ENCODE assay signal across 8 cellular contexts in genomic region chr19:10238172-10238783, GRCh38. TPM values are rescaled to one million over a fixed set of nuclear protein-coding genes. Genes with fewer than 3 reads are reported as not detected.
A peak's percentile ranks its signal among the peaks of the same experiment; 100 is the strongest.
DNase-seq lines count a peak whose midpoint lies in the region; ATAC-seq and TF ChIP-seq lines count a peak whose summit lies in the region.

No MANE protein-coding gene starts in this region.

- H3K9ac ChIP-seq in mucosa of rectum (ENCODE audit: low read depth in 1 of 2, low read length in 2 of 2) = peak overlapping the region in 1 of 2 donors; percentile 25

- H3K4me3 ChIP-seq in CD8-positive, alpha-beta T cell (ENCODE audit: low read depth, low read length) = no peak overlapping the region
- H3K4me3 ChIP-seq in body of pancreas (no peak overlapping the region), mucosa of rectum (ENCODE audit: low read length in 2 of 2) (no peak overlapping the region)

- ATAC-seq in CD8-positive, alpha-beta T cell = no peak
- ATAC-seq in body of pancreas (peak; percentile 58), GM19328 (IDR thresholded peaks at IDR 0.05; ENCODE audit: unreplicated experiment) (no peak), HG02623 (IDR thresholded peaks at IDR 0.05; ENCODE audit: unreplicated experiment) (no peak)

- H3K36me3 ChIP-seq in CD8-positive, alpha-beta T cell (ENCODE audit: insufficient read depth, low read length) = no peaks in the 10 kb centered on the region
- H3K36me3 ChIP-seq in body of pancreas (replicated peaks in 1 of 2; ENCODE audit: insufficient read depth in 1 of 2, low read depth in 2 of 2) (no peaks in the 10 kb centered on the region), mucosa of rectum (ENCODE audit: control insufficient read depth in 2 of 2, insufficient read depth in 2 of 2, low read length in 2 of 2) (no peaks in the 10 kb centered on the region)

- H3K4me3 Mint-ChIP-seq in CD8-positive, alpha-beta T cell = no peak overlapping the region

- no peaks in the 10 kb centered on the region for H3K27me3 Mint-ChIP-seq in CD8-positive, alpha-beta T cell (ENCODE audit: low read depth)

- no peak overlapping the region for H3K27ac ChIP-seq in CD8-positive, alpha-beta T cell (ENCODE audit: low read depth, low read length)
- H3K27ac ChIP-seq in body of pancreas = peak overlapping the region in 1 of 4 donors; percentile 52
- H3K27ac ChIP-seq in mucosa of rectum (ENCODE audit: low read depth in 2 of 2, low read length in 2 of 2) = peak overlapping the region; percentile 64 to 67

- no peaks in the 10 kb centered on the region for H3K36me3 Mint-ChIP-seq in CD8-positive, alpha-beta T cell

- peaks cover 18% of the 10 kb centered on the region for H3K4me1 ChIP-seq in CD8-positive, alpha-beta T cell (ENCODE audit: insufficient read depth, low read length)
- H3K4me1 ChIP-seq in body of pancreas (no peaks in the 10 kb centered on the region), mucosa of rectum (ENCODE audit: control insufficient read depth in 2 of 2, insufficient read depth in 2 of 2, low read length in 2 of 2) (peaks cover 5 to 9% of the 10 kb centered on the region in 2 donors)

- in situ Hi-C loops in G401 (cut with HindIII; ENCODE audit: low sequenced_read_pairs) = no loop called here

- DNase-seq in CD8-positive, alpha-beta T cell = no peak
- DNase-seq in NCI-H1436 (lab: John Stamatoyannopoulos, UW) (peak; percentile 82), body of pancreas (peak in 3 of 4 donors; percentile 42 to 56 (median 47)), T1000 (lab: John Stamatoyannopoulos, UW) (no peak), G401 (ENCODE audit: low spot score) (no peak)

- POLR2A ChIA-PET in CD8-positive, alpha-beta T cell (lab: Charles Lee) = no interaction called here

- H3K9me3 Mint-ChIP-seq in CD8-positive, alpha-beta T cell = no peaks in the 10 kb centered on the region

- no peaks in the 10 kb centered on the region for H3K27me3 ChIP-seq in CD8-positive, alpha-beta T cell (ENCODE audit: insufficient read depth, low read length)
- H3K27me3 ChIP-seq in body of pancreas = no peaks in the 10 kb centered on the region
- no peaks in the 10 kb centered on the region for H3K27me3 ChIP-seq in mucosa of rectum (ENCODE audit: control insufficient read depth in 2 of 2, insufficient read depth in 2 of 2, low read length in 2 of 2)

- intact Hi-C loops in CD8-positive, alpha-beta T cell (cut with DNase I, micrococcal nuclease) = loop anchor here in 1 of 2 experiments (5.0 kb wide), 1 partner anchor 151 kb away; the partner anchor contains the start of gene SHFL
- intact Hi-C loops in body of pancreas (cut with DNase I) = no loop called here

- 48 to 60% methylated on average over 7 to 12 of the region's 12 CpGs for WGBS in body of pancreas, 2 donors

- H3K9me3 ChIP-seq in CD8-positive, alpha-beta T cell (ENCODE audit: low read length) = no peaks in the 10 kb centered on the region
- H3K9me3 ChIP-seq in body of pancreas (no peaks in the 10 kb centered on the region), mucosa of rectum (ENCODE audit: control insufficient read depth in 2 of 2, low read length in 2 of 2) (no peaks in the 10 kb centered on the region)

- peaks cover 21% of the 10 kb centered on the region for H3K4me1 Mint-ChIP-seq in CD8-positive, alpha-beta T cell (ENCODE audit: low read depth)

- TF ChIP-seq POLR2A in body of pancreas (IDR thresholded peaks at IDR 0.05) = no peak

- TF ChIP-seq CTCF in CD8-positive, alpha-beta T cell (IDR thresholded peaks at IDR 0.05) = no peak
- TF ChIP-seq CTCF in body of pancreas (IDR thresholded peaks at IDR 0.05) = no peak

- CTCF ChIA-PET in CD8-positive, alpha-beta T cell (lab: Charles Lee) = interaction anchor here (0.8 to 1.6 kb wide), 3 partner anchors 12 to 186 kb away, joined by 3 to 23 read pairs (median 4); no protein-coding TSS in a partner anchor

- peak overlapping the region; percentile 60 for H3K27ac Mint-ChIP-seq in CD8-positive, alpha-beta T cell

RNA-seq across cellular contexts. Expression of gene S1PR2, which starts 7.1 kb away (rescaled TPM):
- 10 to 100 TPM; 13.3 to 14.8 TPM for total RNA-seq in CD8-positive, alpha-beta T cell
- 1 to 10 TPM; 2.6 to 3.6 TPM for total RNA-seq in body of pancreas
- total RNA-seq in G401 (2014; rRNA removed; shearing (Covaris generic)) = 8.0 and 14.0 TPM in 2 replicates

RNA-seq across cellular contexts. Expression of gene MRPL4, which starts 13.7 kb away (rescaled TPM):
- total RNA-seq in CD8-positive, alpha-beta T cell = 10 to 100 TPM; 39.5 to 46.0 TPM
- total RNA-seq in body of pancreas = 10 to 100 TPM; 17.9 to 18.1 TPM
- 134 and 137 TPM in 2 replicates for total RNA-seq in G401 (2014; rRNA removed; shearing (Covaris generic))

RNA-seq across cellular contexts. Expression of gene ICAM1, which starts 32.6 kb away (rescaled TPM):
- 10 to 100 TPM; 15.0 to 17.1 TPM for total RNA-seq in CD8-positive, alpha-beta T cell
- 10 to 100 TPM in 1 of 2 donors, 1 to 10 TPM in 1; 7.3 to 68.9 TPM for total RNA-seq in body of pancreas
- 14.5 and 16.9 TPM in 2 replicates for total RNA-seq in G401 (2014; rRNA removed; shearing (Covaris generic))

RNA-seq across cellular contexts. Expression of gene DNMT1, which starts 43.5 kb away (rescaled TPM):
- total RNA-seq in CD8-positive, alpha-beta T cell = 100 to 1,000 TPM; 135 to 154 TPM
- total RNA-seq in body of pancreas = 10 to 100 TPM; 17.9 to 36.6 TPM
- total RNA-seq in G401 (2014; rRNA removed; shearing (Covaris generic)) = 36.9 and 72.9 TPM in 2 replicates

RNA-seq across cellular contexts. Expression of gene ICAM4, which starts 48.5 kb away (rescaled TPM):
- under 1 TPM in 1 of 2 experiments, not detected in 1; 0.28 TPM for total RNA-seq in CD8-positive, alpha-beta T cell
- total RNA-seq in body of pancreas = under 1 TPM in 1 of 2 donors, not detected in 1; 0.26 TPM
- total RNA-seq in G401 (2014; rRNA removed; shearing (Covaris generic)) = 2.4 and 7.1 TPM in 2 replicates

Comparison
In these comparisons a context has a peak if more than half of its experiments do, and no peak if none do; other contexts are left out.
1. DNase-seq: peak in NCI-H1436 (single experiment) and body of pancreas (3 of 4); none in CD8-positive, alpha-beta T cell (0 of 7), T1000 (single experiment) and G401 (single experiment).